In the genomic region with DNA sequence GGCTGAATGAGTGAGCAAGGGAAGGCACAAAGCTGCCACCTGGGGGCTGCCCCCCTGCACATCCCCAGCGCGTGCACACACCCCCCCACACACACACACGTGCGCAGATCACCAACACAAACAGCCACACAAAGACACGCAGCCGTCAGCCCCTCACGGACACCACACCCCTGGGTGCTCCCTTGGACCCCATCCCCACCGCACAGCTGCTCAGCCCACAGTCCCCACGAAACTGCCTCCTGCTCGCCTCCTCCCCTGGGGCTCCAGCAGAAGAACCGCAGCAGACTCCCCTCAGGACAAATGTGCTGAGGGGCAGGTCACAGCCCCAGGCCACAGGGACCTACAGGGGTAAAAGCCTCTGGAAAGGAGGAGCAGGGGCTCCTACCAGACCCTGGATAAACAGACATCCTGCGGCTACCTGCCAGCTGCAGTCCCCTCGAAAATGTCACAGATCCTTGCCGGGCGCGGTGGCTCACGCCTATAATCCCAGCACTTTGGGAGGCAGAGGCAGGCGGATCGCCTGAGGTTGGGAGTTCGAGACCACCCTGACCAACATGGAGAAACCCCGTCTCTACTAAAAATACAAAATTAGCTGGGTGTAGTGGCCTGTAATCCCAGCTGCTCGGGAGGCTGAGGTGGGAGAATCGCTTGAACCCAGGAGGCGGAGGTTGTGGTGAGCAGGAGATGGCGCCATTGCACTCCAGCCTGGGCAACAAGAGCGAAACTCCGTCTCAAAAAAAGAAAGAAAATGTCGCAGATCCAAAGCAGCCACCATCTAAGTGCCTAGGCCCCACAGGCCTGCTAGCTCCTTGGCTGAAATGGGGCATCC, we compare ENCODE assay signal across 1 cellular context.
TF ChIP-seq lines count a peak whose summit lies in the region.

No MANE protein-coding gene starts in this region.

TF ChIP-seq in H1, 55 proteins besides CTCF, POLR2A, EP300 and RAD21:
- TF ChIP-seq TAF1 (IDR thresholded peaks at IDR 0.05; ENCODE audit: low read depth, low read length) (no peak), GTF2F1 (IDR thresholded peaks at IDR 0.05; ENCODE audit: borderline replicate concordance, low read depth, low read length) (no peak), BRCA1 (IDR thresholded peaks at IDR 0.05; ENCODE audit: low read depth, low read length) (no peak), ASH2L (IDR thresholded peaks at IDR 0.05; ENCODE audit: low read length) (no peak), ZNF274 (IDR thresholded peaks at IDR 0.05; ENCODE audit: borderline replicate concordance, extremely low read depth, low read length) (no peak), CBX8 (IDR thresholded peaks at IDR 0.05; ENCODE audit: borderline replicate concordance, low read depth, low read length) (no peak), KDM1A (IDR thresholded peaks at IDR 0.05; ENCODE audit: borderline replicate concordance, low read length) (no peak), MAFK (IDR thresholded peaks at IDR 0.05; ENCODE audit: low read depth, low read length) (no peak), JUND (IDR thresholded peaks at IDR 0.05; ENCODE audit: low read length) (no peak), PHF8 (conservative IDR thresholded peaks at IDR 0.05; ENCODE audit: low read depth, low read length) (no peak), RNF2 (IDR thresholded peaks at IDR 0.05; ENCODE audit: borderline replicate concordance, low read depth, low read length, missing control alignments, poor library complexity, severe bottlenecking) (no peak), TBP (IDR thresholded peaks at IDR 0.05; ENCODE audit: low read depth, low read length) (no peak), JUN (IDR thresholded peaks at IDR 0.05; ENCODE audit: low read depth, low read length) (no peak), TAF7 (optimal IDR thresholded peaks at IDR 0.05; ENCODE audit: borderline replicate concordance, low read depth, low read length) (no peak), RBBP5 (IDR thresholded peaks at IDR 0.05; ENCODE audit: borderline replicate concordance, low read depth, low read length) (no peak), SIRT6 (IDR thresholded peaks at IDR 0.05; ENCODE audit: low read length) (no peak)
- TF ChIP-seq, protein P1, sequence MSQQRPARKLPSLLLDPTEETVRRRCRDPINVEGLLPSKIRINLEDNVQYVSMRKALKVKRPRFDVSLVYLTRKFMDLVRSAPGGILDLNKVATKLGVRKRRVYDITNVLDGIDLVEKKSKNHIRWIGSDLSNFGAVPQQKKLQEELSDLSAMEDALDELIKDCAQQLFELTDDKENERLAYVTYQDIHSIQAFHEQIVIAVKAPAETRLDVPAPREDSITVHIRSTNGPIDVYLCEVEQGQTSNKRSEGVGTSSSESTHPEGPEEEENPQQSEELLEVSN (IDR thresholded peaks at IDR 0.05): no peak
- TF ChIP-seq, protein P2, sequence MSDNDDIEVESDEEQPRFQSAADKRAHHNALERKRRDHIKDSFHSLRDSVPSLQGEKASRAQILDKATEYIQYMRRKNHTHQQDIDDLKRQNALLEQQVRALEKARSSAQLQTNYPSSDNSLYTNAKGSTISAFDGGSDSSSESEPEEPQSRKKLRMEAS (IDR thresholded peaks at IDR 0.05): no peak
TF ChIP-seq in H1: peak in this region for 0.
